In the genomic region with DNA sequence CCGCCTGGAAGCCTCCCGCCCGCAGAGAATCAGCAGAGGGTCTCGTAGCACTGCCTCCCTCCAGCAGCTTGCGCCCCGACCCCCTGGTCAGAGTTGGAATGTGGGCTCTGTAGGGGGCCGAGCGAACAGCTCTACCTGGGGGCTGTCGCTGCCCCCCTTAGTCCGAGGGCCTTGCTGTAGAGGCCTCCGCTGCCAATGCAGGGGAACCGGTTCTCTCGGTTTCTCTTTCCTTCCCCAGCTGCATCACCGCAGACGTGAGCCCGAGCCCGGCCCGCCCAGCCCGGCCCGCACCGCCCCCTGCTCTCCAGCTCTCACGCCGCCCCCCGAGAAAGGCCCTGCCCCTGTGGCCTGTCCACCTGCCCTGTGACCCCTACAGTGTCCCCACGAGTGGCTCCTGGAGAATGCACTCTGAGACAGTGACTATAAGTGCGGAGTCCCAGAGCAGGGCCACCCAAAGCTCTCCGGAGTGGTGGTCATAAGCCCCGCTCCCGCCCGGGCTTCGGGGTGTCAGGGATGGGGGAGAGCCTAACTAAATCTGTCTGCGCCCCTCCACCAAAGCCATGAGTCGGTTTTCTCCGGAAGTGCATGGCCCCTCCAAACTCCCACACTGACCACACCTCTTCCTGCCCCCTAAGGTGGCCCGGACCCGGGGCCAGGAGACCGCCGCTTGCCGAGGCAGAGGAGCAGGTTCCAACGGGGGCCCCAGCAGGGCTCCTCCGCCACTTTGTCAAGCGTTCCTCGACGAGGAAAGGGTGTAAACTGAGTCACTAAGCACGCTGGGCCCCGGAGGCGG, we compare ENCODE assay signal across 8 cellular contexts. TPM values are rescaled to one million over a fixed set of nuclear protein-coding genes. Genes with fewer than 3 reads are reported as not detected.
DNase-seq lines count a peak whose midpoint lies in the region; ATAC-seq and TF ChIP-seq lines count a peak whose summit lies in the region.

No MANE protein-coding gene starts in this region.

- H3K9me3 Mint-ChIP-seq in H9 = peaks cover 3 to 7% of the 10 kb centered on the region in 2 experiments; a peak in 4 of 5 replicates
- H3K9me3 Mint-ChIP-seq in T-helper 1 cell treated with Interleukin-12 subunit alpha and Interleukin-12 subunit beta and Interleukin-4 antibody, amounts not matched to agents 30 μg/mL and 1 μg/mL, for 36 hours = no peaks in the 10 kb centered on the region

- intact Hi-C loops in esophagus squamous epithelium (cut with DNase I) = no loop called here
- intact Hi-C loops in sciatic nerve (cut with DNase I) = no loop called here

- H4K8ac ChIP-seq in H9 (replicated peaks; ENCODE audit: insufficient read length, low read depth, low read length) = no peak overlapping the region

- H2BK15ac ChIP-seq in H9 (ENCODE audit: low read depth, low read length) = no peak overlapping the region

- H3K4me1 ChIP-seq in ES-I3 (ENCODE audit: insufficient read depth, low read length) = peaks cover 13% of the 10 kb centered on the region; the same call in 1 of the 2 replicates
- H3K4me1 ChIP-seq in H9 (ENCODE audit: insufficient read depth, low read length) = no peaks in the 10 kb centered on the region
- H3K4me1 ChIP-seq in esophagus squamous epithelium = peaks cover 55 to 79% (median 57%) of the 10 kb centered on the region in 3 donors
- H3K4me1 ChIP-seq in osteoblast (ENCODE audit: insufficient read depth, low read length) = peaks cover 7% of the 10 kb centered on the region

- no peaks in the 10 kb centered on the region for H3K79me2 ChIP-seq in H9 (ENCODE audit: insufficient read depth, low read length)
- H3K79me2 ChIP-seq in osteoblast (ENCODE audit: insufficient read depth, low read length) = no peaks in the 10 kb centered on the region

- no peak overlapping the region for H3T11ph ChIP-seq in H9 (ENCODE audit: low read length)

- no peak overlapping the region for H3K56ac ChIP-seq in H9 (ENCODE audit: insufficient read length, low read depth, low read length)

- H4K5ac ChIP-seq in H9 (ENCODE audit: insufficient read length, low read depth, low read length) = no peak overlapping the region

- H3K4me1 Mint-ChIP-seq in H9 = peaks cover 21 to 30% of the 10 kb centered on the region in 2 experiments
- H3K4me1 Mint-ChIP-seq in T-helper 1 cell treated with Interleukin-12 subunit alpha and Interleukin-12 subunit beta and Interleukin-4 antibody, amounts not matched to agents 30 μg/mL and 1 μg/mL, for 36 hours (ENCODE audit: low read depth) = peaks cover 15% of the 10 kb centered on the region

- H3K36me3 Mint-ChIP-seq in H9 (ENCODE audit: insufficient read depth in 1 of 3, low read depth in 3 of 3) = no peaks in the 10 kb centered on the region; a peak in 2 of 7 replicates
- peaks cover 9% of the 10 kb centered on the region for H3K36me3 Mint-ChIP-seq in T-helper 1 cell treated with Interleukin-12 subunit alpha and Interleukin-12 subunit beta and Interleukin-4 antibody, amounts not matched to agents 30 μg/mL and 1 μg/mL, for 36 hours (ENCODE audit: low read depth)

- H3K9ac ChIP-seq in ES-I3 (ENCODE audit: low read depth, low read length) (peak overlapping the region; percentile 70), H9 (ENCODE audit: extremely low read depth, insufficient read length, low read length) (no peak overlapping the region)

- no peak overlapping the region for H3K14ac ChIP-seq in H9 (ENCODE audit: insufficient read depth, low read length)

- ATAC-seq in sciatic nerve = no peak

- no peak overlapping the region for H2BK20ac ChIP-seq in H9 (ENCODE audit: low read depth, low read length, poor library complexity, severe bottlenecking)

- H3K23ac ChIP-seq in H9 (ENCODE audit: insufficient read length, low read depth, low read length) = no peak overlapping the region

- TF ChIP-seq CTCF in H9 (conservative IDR thresholded peaks at IDR 0.05) (no peak), esophagus squamous epithelium (IDR thresholded peaks at IDR 0.05) (no peak), osteoblast (IDR thresholded peaks at IDR 0.05; ENCODE audit: extremely low read depth, low read depth, low read length) (no peak)

- H3K23me2 ChIP-seq in H9 (ENCODE audit: insufficient read length, low read depth, low read length, poor library complexity, severe bottlenecking) = peaks cover 22% of the 10 kb centered on the region

- peaks cover 72% of the 10 kb centered on the region for H3K27me3 Mint-ChIP-seq in H9 (ENCODE audit: low read depth)
- no peaks in the 10 kb centered on the region for H3K27me3 Mint-ChIP-seq in T-helper 1 cell treated with Interleukin-12 subunit alpha and Interleukin-12 subunit beta and Interleukin-4 antibody, amounts not matched to agents 30 μg/mL and 1 μg/mL, for 36 hours (ENCODE audit: low read depth)

- H2BK12ac ChIP-seq in H9 (ENCODE audit: insufficient read length, low read depth, low read length) = no peak overlapping the region

- H3K4me3 ChIP-seq in esophagus squamous epithelium (peak overlapping the region; percentile 34 to 81 (median 67)), osteoblast (ENCODE audit: insufficient read depth, low read length) (peak overlapping the region; percentile 61)

- H3K4me3 Mint-ChIP-seq in H9 = peak overlapping the region; percentile 72 to 82
- peak overlapping the region; percentile 84 for H3K4me3 Mint-ChIP-seq in T-helper 1 cell treated with Interleukin-12 subunit alpha and Interleukin-12 subunit beta and Interleukin-4 antibody, amounts not matched to agents 30 μg/mL and 1 μg/mL, for 36 hours

- DNase-seq in H9 (peak; percentile 89), esophagus squamous epithelium (lab: John Stamatoyannopoulos, UW) (no peak), osteoblast (ENCODE audit: insufficient read length, low spot score, missing footprints) (peak; percentile 93), cerebellar cortex (ENCODE audit: low spot score) (no peak), sciatic nerve (ENCODE audit: low spot score) (no peak), cortex of kidney (lab: John Stamatoyannopoulos, UW) (no peak)

- H3K36me3 ChIP-seq in ES-I3 (ENCODE audit: insufficient read depth, low read length) = no peaks in the 10 kb centered on the region
- H3K36me3 ChIP-seq in esophagus squamous epithelium = peaks cover 0 to 42% (median 2%) of the 10 kb centered on the region in 3 donors
- H3K36me3 ChIP-seq in osteoblast (ENCODE audit: insufficient read depth, low read length) = no peaks in the 10 kb centered on the region

- no peak overlapping the region for H2BK5ac ChIP-seq in H9 (ENCODE audit: insufficient read length, low read length)

- no peak overlapping the region for H4K91ac ChIP-seq in H9 (ENCODE audit: insufficient read length, low read depth, low read length)

- H3K27ac ChIP-seq in H9 (ENCODE audit: insufficient read length, low read depth, low read length) (no peak overlapping the region), esophagus squamous epithelium (peak overlapping the region; percentile 88 to 96 (median 93)), osteoblast (ENCODE audit: low read depth, low read length) (no peak overlapping the region)

- no CpG with 5 or more reads among the region's 47 CpGs for WGBS in H9 (ENCODE audit: extremely low coverage, insufficient read length, low lambda C conversion rate)
- WGBS in esophagus squamous epithelium, 2 donors = 23 to 30% methylated on average over 5 of the region's 47 CpGs

- peak overlapping the region; percentile 44 for H3K18ac ChIP-seq in H9 (ENCODE audit: insufficient read length, low read depth, low read length)

- no peak overlapping the region for H2AK5ac ChIP-seq in H9 (ENCODE audit: insufficient read length, low read length)

- TF ChIP-seq POLR2A in esophagus squamous epithelium (IDR thresholded peaks at IDR 0.05) = peak in 2 of 4 donors; percentile 45 to 72

- H3K9me3 ChIP-seq in ES-I3 (ENCODE audit: control insufficient read depth, insufficient read depth, low read length) (no peaks in the 10 kb centered on the region), H9 (ENCODE audit: control insufficient read depth, low read depth, low read length) (no peaks in the 10 kb centered on the region), esophagus squamous epithelium (no peaks in the 10 kb centered on the region), osteoblast (ENCODE audit: low read depth, low read length) (no peaks in the 10 kb centered on the region)

- H3K27ac Mint-ChIP-seq in H9 = no peak overlapping the region
- peak overlapping the region; percentile 63 for H3K27ac Mint-ChIP-seq in T-helper 1 cell treated with Interleukin-12 subunit alpha and Interleukin-12 subunit beta and Interleukin-4 antibody, amounts not matched to agents 30 μg/mL and 1 μg/mL, for 36 hours

- peak overlapping the region; percentile 56 for H3K4me2 ChIP-seq in H9 (ENCODE audit: insufficient read depth, insufficient read length, low read length)
- H3K4me2 ChIP-seq in osteoblast (ENCODE audit: insufficient read depth, low read length) = peak overlapping the region; percentile 79

- no peak overlapping the region for H3K4ac ChIP-seq in H9 (ENCODE audit: low read depth, low read length)

- H3K79me1 ChIP-seq in H9 (ENCODE audit: insufficient read depth, low read depth, low read length, poor library complexity, severe bottlenecking) = no peaks in the 10 kb centered on the region

- H2BK120ac ChIP-seq in H9 (ENCODE audit: low read depth, low read length, poor library complexity, severe bottlenecking) = no peak overlapping the region

- H2AFZ ChIP-seq in H9 (ENCODE audit: low read length) (no peak overlapping the region), osteoblast (ENCODE audit: low read length) (no peak overlapping the region)

- H3K27me3 ChIP-seq in H9 (ENCODE audit: insufficient read depth, low read length) = peaks cover 19% of the 10 kb centered on the region; the same call in 1 of the 2 replicates
- peaks cover 0 to 51% (median 0%) of the 10 kb centered on the region in 4 donors for H3K27me3 ChIP-seq in esophagus squamous epithelium
- H3K27me3 ChIP-seq in osteoblast (ENCODE audit: insufficient read depth, low read length) = peaks cover 44% of the 10 kb centered on the region

- H4K20me1 ChIP-seq in H9 (ENCODE audit: control insufficient read depth, insufficient read depth, insufficient read length) = no peaks in the 10 kb centered on the region
- H4K20me1 ChIP-seq in osteoblast (ENCODE audit: insufficient read depth, low read length) = peaks cover 7% of the 10 kb centered on the region

RNA-seq across cellular contexts. Expression of a gene that starts 1.7 kb away (rescaled TPM):
- total RNA-seq in H9 (2021) (9.9 and 11.4 TPM in 2 replicates), esophagus squamous epithelium (100 to 1,000 TPM in 2 of 4 donors, 10 to 100 TPM in 2; 37.7 to 146 (median 103) TPM), osteoblast (2.9 and 6.2 TPM in 2 replicates), sciatic nerve (30.6 TPM)

RNA-seq across cellular contexts. Expression of a gene that starts 59.6 kb away (rescaled TPM):
- total RNA-seq in H9 (2021) = 16.5 and 20.7 TPM in 2 replicates
- total RNA-seq in esophagus squamous epithelium = 100 to 1,000 TPM in 1 of 4 donors, 10 to 100 TPM in 3; 47.7 to 105 (median 81.1) TPM
- 30.8 and 38.0 TPM in 2 replicates for total RNA-seq in osteoblast
- total RNA-seq in sciatic nerve = 56.6 TPM

Comparison
In these comparisons a context has a peak if more than half of its experiments do, and no peak if none do; other contexts are left out.
1. DNase-seq: peak in H9 (single experiment) and osteoblast (single experiment); none in esophagus squamous epithelium (single experiment), cerebellar cortex (single experiment), sciatic nerve (single experiment) and cortex of kidney (single experiment).
2. H3K27ac ChIP-seq: peak in esophagus squamous epithelium (4 of 4); none in H9 (single experiment) and osteoblast (single experiment).